In the genomic region with DNA sequence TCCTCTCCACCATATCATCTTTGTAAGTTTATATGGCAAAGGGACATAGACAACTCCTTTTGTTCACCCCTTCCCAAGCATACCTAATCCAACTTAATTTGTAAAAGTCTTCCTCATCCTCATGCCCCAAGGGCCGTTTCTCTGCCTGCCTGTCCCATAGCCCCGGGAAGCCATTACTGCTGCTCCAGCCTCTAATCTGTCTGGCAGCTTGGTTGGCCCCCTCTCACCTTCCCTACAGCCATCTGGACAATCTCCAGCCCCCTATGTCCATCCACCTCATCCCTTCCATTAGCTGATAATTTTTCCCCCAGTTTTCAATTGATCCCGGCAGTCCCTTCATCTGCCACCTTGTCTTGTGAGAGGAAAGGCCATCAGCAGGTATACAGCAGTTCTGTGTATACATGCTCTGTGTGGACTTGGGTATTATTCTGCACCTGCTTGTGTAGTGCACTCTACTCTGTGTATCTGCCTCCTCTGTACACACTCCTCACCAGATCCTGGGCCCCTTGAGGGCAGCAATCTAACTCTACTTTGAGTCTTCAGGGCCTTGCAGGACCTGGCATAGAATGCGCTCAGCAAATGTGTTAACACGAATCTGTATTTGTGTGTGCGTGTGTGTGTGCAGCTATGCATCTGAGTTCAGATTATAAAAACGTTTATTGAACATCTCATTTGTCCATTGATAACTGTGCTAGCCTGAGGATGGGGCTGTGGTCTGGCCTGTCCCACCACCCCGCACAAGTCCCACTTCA, we compare ENCODE assay signal across 8 cellular contexts. TPM values are rescaled to one million over a fixed set of nuclear protein-coding genes. Genes with fewer than 3 reads are reported as not detected.
DNase-seq lines count a peak whose midpoint lies in the region; ATAC-seq, FAIRE-seq and TF ChIP-seq lines count a peak whose summit lies in the region.

No MANE protein-coding gene starts in this region.

- H3K27ac ChIP-seq in K562 (ENCODE audit: extremely low read depth, low read depth, low read length): peak overlapping the region; percentile 86
- H3K27ac ChIP-seq in lower lobe of right lung: peak overlapping the region; percentile 100
- H3K27ac ChIP-seq in uterus: peak overlapping the region; percentile 100

- peak overlapping the region; percentile 56 to 87 for H3K9ac ChIP-seq in K562 (ENCODE audit: insufficient read depth in 1 of 2, low read depth in 2 of 2, low read length in 2 of 2)

- POLR2A ChIA-PET in K562 (lab: Yijun Ruan, JAX): interaction anchor here (1.1 to 6.6 kb wide), 3 partner anchors 12 to 72 kb away, joined by 3 to 62 read pairs (median 4); no protein-coding TSS in a partner anchor

- TF ChIP-seq RAD21 in K562 (CRISPR knock-in tag; conservative IDR thresholded peaks at IDR 0.05 in 1 of 2, IDR thresholded peaks at IDR 0.05 in 1 of 2): no peak

- FAIRE-seq in K562 (lab: Jason Lieb, UNC) (no peak), H54 (lab: Jason Lieb, UNC) (no peak)

- 52% methylated on average over 8 of the region's 8 CpGs for WGBS in K562 (ENCODE audit: insufficient coverage, low coverage, missing lambda C conversion rate)

- ATAC-seq in K562 (no peak), lower lobe of right lung (no peak), HG02970 (IDR thresholded peaks at IDR 0.05; ENCODE audit: low FRiP score, unreplicated experiment) (no peak)

- H3K4me3 ChIP-seq in K562 (no peak overlapping the region), lower lobe of right lung (peak overlapping the region; percentile 43), uterus (peak overlapping the region; percentile 20 to 29)

- in situ Hi-C loops in K562 (cut with MboI): no loop called here

- TF ChIP-seq CTCF in K562 (IDR thresholded peaks at IDR 0.05 in 2 of 3, conservative IDR thresholded peaks at IDR 0.05 in 1 of 3; ENCODE audit: insufficient read depth in 2 of 3, low read depth in 1 of 3, low read length in 3 of 3): no peak
- TF ChIP-seq CTCF in lower lobe of right lung (IDR thresholded peaks at IDR 0.05): no peak
- TF ChIP-seq CTCF in uterus (IDR thresholded peaks at IDR 0.05): no peak

- H3K27me3 ChIP-seq in K562 (ENCODE audit: control insufficient read depth in 2 of 2, insufficient read depth in 2 of 2, low read length in 2 of 2) (no peaks in the 10 kb centered on the region; a peak in 1 of 5 replicates), lower lobe of right lung (ENCODE audit: low read depth) (no peaks in the 10 kb centered on the region), uterus (no peaks in the 10 kb centered on the region)

- H3K4me1 ChIP-seq in K562 (replicated peaks in 1 of 2; ENCODE audit: control insufficient read depth in 2 of 2, insufficient read depth in 2 of 2, low read length in 2 of 2) (peaks cover 56 to 59% of the 10 kb centered on the region in 2 experiments), lower lobe of right lung (peaks cover 61% of the 10 kb centered on the region), uterus (peaks cover 14 to 18% of the 10 kb centered on the region in 2 donors)

- peak overlapping the region; percentile 17; the same call in 1 of the 2 replicates for H3K4me2 ChIP-seq in K562 (ENCODE audit: insufficient read depth, low read length)

- no peak for TF ChIP-seq POLR2A in K562 (conservative IDR thresholded peaks at IDR 0.05)
- no peak for TF ChIP-seq POLR2A in uterus (IDR thresholded peaks at IDR 0.05)
- TF ChIP-seq POLR2A in H54 (IDR thresholded peaks at IDR 0.05; ENCODE audit: low read depth, low read length): no peak

- peaks cover 3% of the 10 kb centered on the region for H3K9me1 ChIP-seq in K562 (ENCODE audit: control insufficient read depth, insufficient read depth, low read length)

- no TSS peak for BruUV-seq in K562 (replicated peaks; lab: Mats Ljungman, UMichigan)

- no peak for TF ChIP-seq EP300 in K562 (IDR thresholded peaks at IDR 0.05; ENCODE audit: low read length)

- intact Hi-C loops in K562 (cut with micrococcal nuclease) (loop anchor here (5.0 kb wide), 1 partner anchor 167 kb away; the partner anchor contains the start of genes CCT3 and TSACC), lower lobe of right lung (cut with DNase I) (no loop called here), uterus (cut with DNase I; ENCODE audit: low total_unique reads) (no loop called here)

- DNase-seq in NCI-H526 (lab: John Stamatoyannopoulos, UW): peak; percentile 31 to 50
- no peak for DNase-seq in NCI-H526 treated with DMSO at 0.1 percent for 48 hours (lab: John Stamatoyannopoulos, UW)
- peak; percentile 36 for DNase-seq in NCI-H2227 (lab: John Stamatoyannopoulos, UW; ENCODE audit: unreplicated experiment)
- DNase-seq in K562 (ENCODE audit: extremely low read depth in 1 of 4, low spot score in 3 of 4): peak in 1 of 4 experiments; percentile 31
- no peak for DNase-seq in lower lobe of right lung
- no peak for DNase-seq in uterus
- DNase-seq in H54 (ENCODE audit: insufficient read length, low spot score): no peak

- H3K9me3 ChIP-seq in K562 (replicated peaks; ENCODE audit: control insufficient read depth, insufficient read depth, low read depth, low read length) (no peaks in the 10 kb centered on the region), lower lobe of right lung (no peaks in the 10 kb centered on the region), uterus (no peaks in the 10 kb centered on the region)

- H2AFZ ChIP-seq in K562 (ENCODE audit: low read depth, low read length): peak overlapping the region; percentile 99

- CTCF ChIA-PET in K562 (lab: Yijun Ruan, JAX; ENCODE audit: low intra/inter-chr PET ratio): interaction anchor here (0.6 kb wide), 1 partner anchor 1531 kb away, joined by 3 read pairs; no protein-coding TSS in a partner anchor

- H3K79me2 ChIP-seq in K562 (ENCODE audit: control insufficient read depth, insufficient read depth, low read length): peaks cover 13% of the 10 kb centered on the region

- no peaks in the 10 kb centered on the region for H4K20me1 ChIP-seq in K562 (replicated peaks; ENCODE audit: control insufficient read depth, insufficient read depth, low read length)

- H3K36me3 ChIP-seq in K562 (ENCODE audit: control insufficient read depth, insufficient read depth, low read length) (no peaks in the 10 kb centered on the region), lower lobe of right lung (no peaks in the 10 kb centered on the region), uterus (no peaks in the 10 kb centered on the region)

TF ChIP-seq in K562, 482 proteins besides CTCF, POLR2A, EP300 and RAD21 (continues in another document):
- TF ChIP-seq, protein P1, sequence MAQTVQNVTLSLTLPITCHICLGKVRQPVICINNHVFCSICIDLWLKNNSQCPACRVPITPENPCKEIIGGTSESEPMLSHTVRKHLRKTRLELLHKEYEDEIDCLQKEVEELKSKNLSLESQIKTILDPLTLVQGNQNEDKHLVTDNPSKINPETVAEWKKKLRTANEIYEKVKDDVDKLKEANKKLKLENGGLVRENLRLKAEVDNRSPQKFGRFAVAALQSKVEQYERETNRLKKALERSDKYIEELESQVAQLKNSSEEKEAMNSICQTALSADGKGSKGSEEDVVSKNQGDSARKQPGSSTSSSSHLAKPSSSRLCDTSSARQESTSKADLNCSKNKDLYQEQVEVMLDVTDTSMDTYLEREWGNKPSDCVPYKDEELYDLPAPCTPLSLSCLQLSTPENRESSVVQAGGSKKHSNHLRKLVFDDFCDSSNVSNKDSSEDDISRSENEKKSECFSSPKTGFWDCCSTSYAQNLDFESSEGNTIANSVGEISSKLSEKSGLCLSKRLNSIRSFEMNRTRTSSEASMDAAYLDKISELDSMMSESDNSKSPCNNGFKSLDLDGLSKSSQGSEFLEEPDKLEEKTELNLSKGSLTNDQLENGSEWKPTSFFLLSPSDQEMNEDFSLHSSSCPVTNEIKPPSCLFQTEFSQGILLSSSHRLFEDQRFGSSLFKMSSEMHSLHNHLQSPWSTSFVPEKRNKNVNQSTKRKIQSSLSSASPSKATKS (CRISPR knock-in tag; IDR thresholded peaks at IDR 0.05): no peak
- TF ChIP-seq ZNF785 (CRISPR knock-in tag; IDR thresholded peaks at IDR 0.05) (no peak), ZNF696 (CRISPR knock-in tag; conservative IDR thresholded peaks at IDR 0.05) (no peak), NFE2 (IDR thresholded peaks at IDR 0.05; ENCODE audit: low read depth) (no peak), ZNF140 (CRISPR knock-in tag; IDR thresholded peaks at IDR 0.05) (no peak), RBM22 (IDR thresholded peaks at IDR 0.05; ENCODE audit: low read depth, low read length, poor library complexity, severe bottlenecking) (no peak), SRSF9 (IDR thresholded peaks at IDR 0.05; ENCODE audit: borderline replicate concordance, low read depth, low read length) (no peak), ZNF175 (CRISPR knock-in tag; IDR thresholded peaks at IDR 0.05; ENCODE audit: low read depth) (no peak), POLR2AphosphoS2 (IDR thresholded peaks at IDR 0.05; ENCODE audit: low read length) (no peak)

RNA-seq across cellular contexts. Expression of gene MEF2D, which starts 3.7 kb away (rescaled TPM):
- 11.7 and 23.2 TPM in 2 replicates for total RNA-seq in K562 (2011; cell fraction: chromatin; rRNA removed; ENCODE audit: low replicate concordance)
- total RNA-seq in K562 (2011; cell fraction: nucleolus; rRNA removed): 10.0 and 13.7 TPM in 2 replicates
- 14.1 and 18.8 TPM in 2 replicates for total RNA-seq in K562 (2011; cell fraction: nucleoplasm; rRNA removed)
- total RNA-seq in K562 (2014; rRNA removed) (5.4 and 6.5 TPM in 2 replicates), K562 (2014; rRNA removed; fragmentation: Illumina TruSeq; extraction: Trizol) (1.3 and 1.7 TPM in 2 replicates), K562 (2015; rRNA removed; fragmentation: Illumina TruSeq; extraction: Trizol) (2.6 and 2.7 TPM in 2 replicates), K562 (2021) (13.8 and 19.5 TPM in 2 replicates), lower lobe of right lung (51.0 TPM), uterus (100 to 1,000 TPM in 1 of 4 donors, 10 to 100 TPM in 2, 1 to 10 TPM in 1; 8.4 to 101 (median 35.1) TPM)
- polyA plus RNA-seq in K562 (2011; rRNA removed) (2.2 and 4.6 TPM in 2 replicates), K562 (2014; fragmentation: Illumina TruSeq; extraction: Trizol) (5.0 and 8.2 TPM in 2 replicates), K562 (2014; fragmentation: Nextera tagmentation; extraction: Ambion mirVana) (under 1 TPM; 0.10 TPM), K562 (2014; rRNA removed) (6.0 and 8.2 TPM in 2 replicates)
- 3.8 and 6.0 TPM in 2 replicates for polyA plus RNA-seq in K562 (2011; cell fraction: cytosol; rRNA removed)
- 8.5 and 14.0 TPM in 2 replicates for polyA plus RNA-seq in K562 (2011; cell fraction: nucleus; rRNA removed)
- 8.7 and 11.3 TPM in 2 replicates for polyA plus RNA-seq in K562 (2012)
- 2.8 and 3.4 TPM in 2 replicates for polyA minus RNA-seq in K562 (2011; rRNA and poly(A)+ RNA removed)
- polyA minus RNA-seq in K562 (2011; cell fraction: cytosol; rRNA and poly(A)+ RNA removed): 3.1 and 5.6 TPM in 2 replicates
- polyA minus RNA-seq in K562 (2011; cell fraction: nucleus; rRNA and poly(A)+ RNA removed): 4.6 and 7.7 TPM in 2 replicates

Comparison
In these comparisons a context has a peak if more than half of its experiments do, and no peak if none do; other contexts are left out.
1. DNase-seq: peak in NCI-H526 (2 of 2) and NCI-H2227 (single experiment); none in NCI-H526 treated with DMSO at 0.1 percent for 48 hours (single experiment), lower lobe of right lung (single experiment), uterus (0 of 2) and H54 (single experiment).
2. Peak in every context shown above with its lines, with median percentiles within 50 percentile points of each other: H3K27ac ChIP-seq.